In the genomic region with DNA sequence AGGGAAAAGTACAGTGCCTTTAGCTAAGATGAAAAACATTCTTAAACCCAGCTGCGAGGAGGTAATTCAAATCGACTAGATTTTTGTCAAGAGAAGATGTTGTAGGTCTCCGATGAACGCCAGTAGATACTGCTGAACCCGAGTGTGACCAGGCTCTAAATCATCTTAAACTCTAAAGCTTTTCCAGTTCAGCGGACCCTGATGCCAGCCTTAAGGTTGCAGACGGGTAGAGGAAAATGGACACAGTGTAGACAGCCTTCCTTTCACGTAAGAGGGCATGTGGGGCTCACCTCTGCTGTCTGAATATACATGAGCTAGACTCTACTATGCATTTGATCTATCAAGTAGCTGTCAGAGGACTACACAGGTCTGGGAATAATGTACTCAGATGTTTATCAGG, we compare ENCODE assay signal across 14 cellular contexts.
DNase-seq lines count a peak whose midpoint lies in the region; ATAC-seq and TF ChIP-seq lines count a peak whose summit lies in the region.
"Had no signal": no experiment of that assay in that cellular context is flagged by ENCODE, and none has a peak within 500 bp of the region (broad histone marks: within the 10 kb centered on the region; RNA-seq: fewer than 3 reads in every experiment).

No MANE protein-coding gene starts in this region.

- CTCF ChIA-PET in OCI-LY7 (lab: Charles Lee; ENCODE audit: unreplicated experiment), result interaction anchor here (0.6 to 1.5 kb wide), 11 partner anchors 12 to 102 kb away, joined by 3 to 7 read pairs (median 3); no protein-coding TSS in a partner anchor

- no peaks in the 10 kb centered on the region for H3K79me2 ChIP-seq in OCI-LY7 (ENCODE audit: insufficient read depth, low read depth, low read length)

- H3K27ac ChIP-seq in OCI-LY7 (ENCODE audit: low read depth, low read length, poor library complexity, severe bottlenecking), result peak overlapping the region; percentile 85
- H3K27ac ChIP-seq: SK-N-MC had no signal

- H3K4me3 ChIP-seq in OCI-LY7 (ENCODE audit: low read depth, low read length, poor library complexity, severe bottlenecking), result peak overlapping the region; percentile 58
- H3K4me3 ChIP-seq: SK-N-MC had no signal

- peak overlapping the region; percentile 91 for H3K4me2 ChIP-seq in OCI-LY7 (ENCODE audit: low read length)

- BruUV-seq in OCI-LY7 (replicated peaks; lab: Mats Ljungman, UMichigan), result no TSS peak

- POLR2A ChIA-PET in OCI-LY7 (lab: Charles Lee), result interaction anchor here (0.6 to 8.2 kb wide), 27 partner anchors 11 to 184 kb away, joined by 3 to 117 read pairs (median 6); no protein-coding TSS in a partner anchor

- no peaks in the 10 kb centered on the region; the same call in 1 of the 2 replicates for H3K36me3 ChIP-seq in OCI-LY7 (ENCODE audit: insufficient read depth, low read length)

- ATAC-seq in GM18873 (IDR thresholded peaks at IDR 0.05; ENCODE audit: low FRiP score, unreplicated experiment) (peak; percentile 13), GM19438 (IDR thresholded peaks at IDR 0.05; ENCODE audit: low read depth, unreplicated experiment) (peak; percentile 21), GM18498 (IDR thresholded peaks at IDR 0.05; ENCODE audit: unreplicated experiment) (no peak)
- ATAC-seq: Panc1 had no signal

- peak overlapping the region; percentile 88 for H2AFZ ChIP-seq in OCI-LY7 (ENCODE audit: low read length)

- H3K9me2 ChIP-seq in OCI-LY7 (ENCODE audit: insufficient read depth, low read length), result no peaks in the 10 kb centered on the region

- intact Hi-C loops in OCI-LY7 (cut with micrococcal nuclease; ENCODE audit: unreplicated experiment), result loop anchor here (1.0 to 2.0 kb wide), 5 partner anchors 32 to 150 kb away; no protein-coding TSS in a partner anchor

- H3K9me3 ChIP-seq in OCI-LY7 (ENCODE audit: low read length), result no peaks in the 10 kb centered on the region
- H3K9me3 ChIP-seq: Caco-2 had no signal

- TF ChIP-seq CTCF in OCI-LY7 (conservative IDR thresholded peaks at IDR 0.05; ENCODE audit: low read length), result no peak

- DNase-seq in OCI-LY7 (ENCODE audit: low spot score), result peak; percentile 53
- peak; percentile 7 for DNase-seq in inferior parietal cortex (ENCODE audit: extremely low spot score)
- DNase-seq in SIG-M5 (lab: John Stamatoyannopoulos, UW), result no peak
- no peak for DNase-seq in NCI-H1417 treated with DMSO at 0.1 percent for 48 hours (lab: John Stamatoyannopoulos, UW)
- DNase-seq in 8988T, result no peak
- DNase-seq: Caco-2, DMS53, HFFc6, NCI-H1436 had no signal

- no peaks in the 10 kb centered on the region for H4K20me1 ChIP-seq in OCI-LY7 (ENCODE audit: insufficient read depth, low read length)

- peaks cover 72% of the 10 kb centered on the region for H3K4me1 ChIP-seq in OCI-LY7 (ENCODE audit: insufficient read depth, low read length, poor library complexity, severe bottlenecking)
- H3K4me1 ChIP-seq: Caco-2 had no signal

Comparison
In these comparisons a context has a peak if more than half of its experiments do, and no peak if none do; other contexts are left out.
1. DNase-seq: peak in OCI-LY7 (single experiment) and inferior parietal cortex (single experiment); none in SIG-M5 (single experiment), NCI-H1417 treated with DMSO at 0.1 percent for 48 hours (single experiment) and 8988T (single experiment).